Comparison of ENCODE assay signal across 19 cellular contexts in genomic region chr4:54852061-54852460, GRCh38.
A peak's percentile ranks its signal among the peaks of the same experiment; 100 is the strongest.
DNase-seq lines count a peak whose midpoint lies in the region; ATAC-seq and TF ChIP-seq lines count a peak whose summit lies in the region.
"Had no signal": no experiment of that assay in that cellular context is flagged by ENCODE, and none has a peak within 500 bp of the region (broad histone marks: within the 10 kb centered on the region; RNA-seq: fewer than 3 reads in every experiment).

No MANE protein-coding gene starts in this region.

- H3K27me3 ChIP-seq in dorsolateral prefrontal cortex: no peaks in the 10 kb centered on the region

- no peak for ATAC-seq in HG03565 (IDR thresholded peaks at IDR 0.05; ENCODE audit: unreplicated experiment)
- ATAC-seq: PC-3 had no signal

- H3K27ac ChIP-seq in dorsolateral prefrontal cortex: peak overlapping the region in 55 of 59 donors; percentile 10 to 87 (median 64)

- H3K4me3 ChIP-seq in dorsolateral prefrontal cortex: no peak overlapping the region

- no peak for TF ChIP-seq CTCF in dorsolateral prefrontal cortex (IDR thresholded peaks at IDR 0.05 in 54 of 56, conservative IDR thresholded peaks at IDR 0.05 in 2 of 56; ENCODE audit: low read depth in 1 of 56, partially characterized antibody in 56 of 56)

- intact Hi-C loops in dorsolateral prefrontal cortex (cut with DNase I): no loop called here

- peak; percentile 61 for DNase-seq in Ammon's horn (ENCODE audit: low spot score)
- peak in 4 of 10 donors; percentile 7 to 46 (median 32) for DNase-seq in dorsolateral prefrontal cortex
- peak; percentile 71 for DNase-seq in left kidney (ENCODE audit: low read depth, low spot score)
- peak; percentile 73 for DNase-seq in superior temporal gyrus (ENCODE audit: extremely low spot score)
- DNase-seq in SIG-M5 treated with dmso at 0.1 percent for 504 hours (lab: John Stamatoyannopoulos, UW; ENCODE audit: unreplicated experiment): no peak
- no peak for DNase-seq in NCI-H1694 (lab: John Stamatoyannopoulos, UW)
- DNase-seq: CD4-positive, CD25-positive, alpha-beta regulatory T cell; COR-L47; DMS 273 treated with DMSO at 0.1 percent for 48 hours; DMS79 treated with DMSO at 0.1 percent for 48 hours; NCI-H1105; NCI-H146; NCI-H2029 treated with DMSO at 0.1 percent for 48 hours; NCI-H226; NCI-H524 treated with DMSO at 0.1 percent for 48 hours; PC-3; SHP77; SK-N-SH had no signal

Comparison
In these comparisons a context has a peak if more than half of its experiments do, and no peak if none do; other contexts are left out.
1. DNase-seq: peak in Ammon's horn (single experiment), left kidney (single experiment) and superior temporal gyrus (single experiment); none in SIG-M5 treated with dmso at 0.1 percent for 504 hours (single experiment) and NCI-H1694 (single experiment).